21 cellular contexts compared by ENCODE assay signal in genomic region chr17:28834420-28834819, GRCh38.
"Had no signal": no experiment of that assay in that cellular context is flagged by ENCODE, and none has a peak within 500 bp of the region (broad histone marks: within the 10 kb centered on the region; RNA-seq: fewer than 3 reads in every experiment).

No MANE protein-coding gene starts in this region.

- H3K4me3 Mint-ChIP-seq: activated naive CD4-positive, alpha-beta T cell treated with anti-CD3 and anti-CD28 coated beads for 36 hours; activated naive CD8-positive, alpha-beta T cell treated with anti-CD3 and anti-CD28 coated beads, Interleukin-2, amount 10 ng/mL, durations not matched to agents 7 days and 5 days; activated T-cell treated with anti-CD3 and anti-CD28 coated beads, Interleukin-2, amount 50 U/mL, for 4 hours; central memory CD8-positive, alpha-beta T cell; natural killer cell had no signal

- H3K4me3 ChIP-seq: breast epithelium, colonic mucosa, dorsolateral prefrontal cortex, gastroesophageal sphincter, left ventricle myocardium inferior, tibial artery had no signal

- DNase-seq: activated CD4-positive, alpha-beta T cell treated with anti-CD3 and anti-CD28 coated beads, Interleukin-2, amount 50 U/mL, for 1 hour; activated CD4-positive, CD25-positive, alpha-beta regulatory T cell treated with anti-CD3 and anti-CD28 coated beads, Interleukin-2, amount 50 U/mL, for 72 hours; activated CD8-positive, alpha-beta memory T cell treated with anti-CD3 and anti-CD28 coated beads, Interleukin-2, amount 50 U/mL, for 4 hours; activated effector memory CD4-positive, alpha-beta T cell treated with Interleukin-2 at 50 U/mL for 16 hours; activated naive CD4-positive, alpha-beta T cell treated with anti-CD3 and anti-CD28 coated beads for 36 hours; activated T-cell treated with anti-CD3 and anti-CD28 coated beads, Interleukin-2, amount 50 U/mL, for 4 hours; amniotic stem cell; colonic mucosa; hypothalamus; left ventricle myocardium inferior; midbrain; natural killer cell; stimulated activated CD4-positive, alpha-beta T cell treated with anti-CD3 and anti-CD28 coated beads, Interleukin-2, amount 100 ng/mL, for 48 hours; stimulated activated naive CD8-positive, alpha-beta T cell treated with anti-CD3 and anti-CD28 coated beads, Interleukin-15, Interleukin-2, amounts not matched to agents 100 U/mL and 50 U/mL, for 24 hours had no signal

- H3K27ac Mint-ChIP-seq: activated naive CD4-positive, alpha-beta T cell treated with anti-CD3 and anti-CD28 coated beads for 36 hours; activated naive CD8-positive, alpha-beta T cell treated with anti-CD3 and anti-CD28 coated beads, Interleukin-2, amount 10 ng/mL, durations not matched to agents 7 days and 5 days; natural killer cell had no signal

- H3K9me3 Mint-ChIP-seq: activated naive CD4-positive, alpha-beta T cell treated with anti-CD3 and anti-CD28 coated beads for 36 hours; activated naive CD8-positive, alpha-beta T cell treated with anti-CD3 and anti-CD28 coated beads, Interleukin-2, amount 10 ng/mL, durations not matched to agents 7 days and 5 days; activated T-cell treated with anti-CD3 and anti-CD28 coated beads, Interleukin-2, amount 50 U/mL, for 4 hours; central memory CD8-positive, alpha-beta T cell; natural killer cell had no signal

- H3K9me3 ChIP-seq: breast epithelium, colonic mucosa, gastroesophageal sphincter, left ventricle myocardium inferior, tibial artery had no signal

- H3K27ac ChIP-seq: breast epithelium, colonic mucosa, dorsolateral prefrontal cortex, gastroesophageal sphincter, left ventricle myocardium inferior, tibial artery, VCaP had no signal

- H3K4me1 ChIP-seq: breast epithelium, colonic mucosa, gastroesophageal sphincter, left ventricle myocardium inferior, tibial artery had no signal

- H3K36me3 Mint-ChIP-seq: natural killer cell had no signal

- H3K36me3 ChIP-seq: breast epithelium, colonic mucosa had no signal

- H3K27me3 Mint-ChIP-seq: activated naive CD8-positive, alpha-beta T cell treated with anti-CD3 and anti-CD28 coated beads, Interleukin-2, amount 10 ng/mL, durations not matched to agents 7 days and 5 days; central memory CD8-positive, alpha-beta T cell had no signal

- ATAC-seq: activated T-cell treated with anti-CD3 and anti-CD28 coated beads, Interleukin-2, amount 50 U/mL, for 4 hours; gastroesophageal sphincter; natural killer cell; stimulated activated naive CD8-positive, alpha-beta T cell treated with anti-CD3 and anti-CD28 coated beads, Interleukin-15, Interleukin-2, amounts not matched to agents 100 U/mL and 50 U/mL, for 24 hours had no signal

- H3K27me3 ChIP-seq: breast epithelium, colonic mucosa, dorsolateral prefrontal cortex, gastroesophageal sphincter, tibial artery had no signal
